Comparison of ENCODE assay signal across 8 cellular contexts in genomic region chr5:172004824-172005237, GRCh38. TPM values are rescaled to one million over a fixed set of nuclear protein-coding genes. Genes with fewer than 3 reads are reported as not detected.
DNase-seq lines count a peak whose midpoint lies in the region; ATAC-seq and TF ChIP-seq lines count a peak whose summit lies in the region.

No MANE protein-coding gene starts in this region.

- H3K27ac ChIP-seq in ACC112 (ENCODE audit: low read depth, low read length): peak overlapping the region; percentile 82
- H3K27ac ChIP-seq in HL-60 (replicated peaks): peak overlapping the region; percentile 99
- H3K27ac ChIP-seq in right cardiac atrium (ENCODE audit: low read length): peak overlapping the region; percentile 96

- no peak overlapping the region for H2AFZ ChIP-seq in ACC112 (ENCODE audit: low read length, unreplicated experiment)

- ATAC-seq in right cardiac atrium (no peak), GM18511 (IDR thresholded peaks at IDR 0.05; ENCODE audit: unreplicated experiment) (no peak)
- ATAC-seq in stimulated activated effector memory CD8-positive, alpha-beta T cell treated with anti-CD3 and anti-CD28 coated beads, Interleukin-12 subunit alpha, Interleukin-12 subunit beta, amount 100 ng/mL, for 72 hours: no peak

- intact Hi-C loops in right cardiac atrium (cut with DNase I): loop anchor here in 3 of 4 donors (10.0 kb wide), 2 partner anchors 80 to 90 kb away; no protein-coding TSS in a partner anchor

- H3K36me3 Mint-ChIP-seq in activated T-cell treated with anti-CD3 and anti-CD28 coated beads, Interleukin-2, amount 50 U/mL, for 24 hours (ENCODE audit: low read depth): peaks cover 51% of the 10 kb centered on the region
- H3K36me3 Mint-ChIP-seq in stimulated activated effector memory CD8-positive, alpha-beta T cell treated with anti-CD3 and anti-CD28 coated beads, Interleukin-12 subunit alpha, Interleukin-12 subunit beta, amount 100 ng/mL, for 72 hours: peaks cover 33% of the 10 kb centered on the region

- peak overlapping the region; percentile 92 for H3K4me3 Mint-ChIP-seq in activated T-cell treated with anti-CD3 and anti-CD28 coated beads, Interleukin-2, amount 50 U/mL, for 24 hours
- H3K4me3 Mint-ChIP-seq in stimulated activated effector memory CD8-positive, alpha-beta T cell treated with anti-CD3 and anti-CD28 coated beads, Interleukin-12 subunit alpha, Interleukin-12 subunit beta, amount 100 ng/mL, for 72 hours: peak overlapping the region; percentile 95

- no peak for TF ChIP-seq CTCF in HL-60 (IDR thresholded peaks at IDR 0.05; ENCODE audit: insufficient read depth, low read length)

- H3K4me3 ChIP-seq in ACC112 (ENCODE audit: low read depth, low read length) (peak overlapping the region; percentile 90), HL-60 (replicated peaks; ENCODE audit: insufficient read depth, low read length) (peak overlapping the region; percentile 95), right cardiac atrium (ENCODE audit: low read length) (peak overlapping the region; percentile 67)

- no peaks in the 10 kb centered on the region for H3K9me3 Mint-ChIP-seq in activated T-cell treated with anti-CD3 and anti-CD28 coated beads, Interleukin-2, amount 50 U/mL, for 24 hours
- no peaks in the 10 kb centered on the region for H3K9me3 Mint-ChIP-seq in stimulated activated effector memory CD8-positive, alpha-beta T cell treated with anti-CD3 and anti-CD28 coated beads, Interleukin-12 subunit alpha, Interleukin-12 subunit beta, amount 100 ng/mL, for 72 hours

- H3K27me3 ChIP-seq in ACC112 (ENCODE audit: insufficient read depth, low read length) (no peaks in the 10 kb centered on the region), HL-60 (ENCODE audit: insufficient read depth, poor library complexity, severe bottlenecking) (no peaks in the 10 kb centered on the region), right cardiac atrium (ENCODE audit: control insufficient read depth, insufficient read depth) (no peaks in the 10 kb centered on the region)

- H3K79me2 ChIP-seq in ACC112 (ENCODE audit: control insufficient read depth, insufficient read depth, low read length, unreplicated experiment): peaks cover 67% of the 10 kb centered on the region

- peak overlapping the region; percentile 94 for H3K27ac Mint-ChIP-seq in activated T-cell treated with anti-CD3 and anti-CD28 coated beads, Interleukin-2, amount 50 U/mL, for 24 hours
- peak overlapping the region; percentile 98 for H3K27ac Mint-ChIP-seq in stimulated activated effector memory CD8-positive, alpha-beta T cell treated with anti-CD3 and anti-CD28 coated beads, Interleukin-12 subunit alpha, Interleukin-12 subunit beta, amount 100 ng/mL, for 72 hours

- H3K4me1 Mint-ChIP-seq in activated T-cell treated with anti-CD3 and anti-CD28 coated beads, Interleukin-2, amount 50 U/mL, for 24 hours (ENCODE audit: low read depth): peaks cover 72% of the 10 kb centered on the region
- H3K4me1 Mint-ChIP-seq in stimulated activated effector memory CD8-positive, alpha-beta T cell treated with anti-CD3 and anti-CD28 coated beads, Interleukin-12 subunit alpha, Interleukin-12 subunit beta, amount 100 ng/mL, for 72 hours: peaks cover 70% of the 10 kb centered on the region

- H3K36me3 ChIP-seq in ACC112 (ENCODE audit: insufficient read depth, low read length): no peaks in the 10 kb centered on the region

- H3K4me1 ChIP-seq in ACC112 (ENCODE audit: control insufficient read depth, insufficient read depth, low read length, unreplicated experiment) (peaks cover 49% of the 10 kb centered on the region), right cardiac atrium (ENCODE audit: control insufficient read depth, insufficient read depth, low read length) (peaks cover 3% of the 10 kb centered on the region)

- H3K27me3 Mint-ChIP-seq in activated T-cell treated with anti-CD3 and anti-CD28 coated beads, Interleukin-2, amount 50 U/mL, for 24 hours: no peaks in the 10 kb centered on the region

- DNase-seq in HL-60 (ENCODE audit: low read depth in 1 of 2, low spot score in 1 of 2) (peak; percentile 18 to 41), right cardiac atrium (no peak), NCI-H226 (no peak), NCI-H524 (lab: John Stamatoyannopoulos, UW) (no peak)
- no peak for DNase-seq in activated T-cell treated with anti-CD3 and anti-CD28 coated beads, Interleukin-2, amount 50 U/mL, for 24 hours
- DNase-seq in stimulated activated effector memory CD8-positive, alpha-beta T cell treated with anti-CD3 and anti-CD28 coated beads, Interleukin-12 subunit alpha, Interleukin-12 subunit beta, amount 100 ng/mL, for 72 hours (ENCODE audit: low spot score in 2 of 2): no peak

- 26% methylated on average over 3 of the region's 3 CpGs for WGBS in right cardiac atrium

- H3K9me3 ChIP-seq in right cardiac atrium (ENCODE audit: control insufficient read depth, low read length): no peaks in the 10 kb centered on the region

RNA-seq across cellular contexts. Expression of gene FBXW11, which starts 1.6 kb away (rescaled TPM):
- total RNA-seq in right cardiac atrium: 10 to 100 TPM; 62.3 to 70.7 (median 67.3) TPM
- polyA plus RNA-seq in right cardiac atrium: 15.8 TPM

Comparison
In these comparisons a context has a peak if more than half of its experiments do, and no peak if none do; other contexts are left out.
1. DNase-seq: peak in HL-60 (2 of 2); none in activated T-cell treated with anti-CD3 and anti-CD28 coated beads, Interleukin-2, amount 50 U/mL, for 24 hours (single experiment), right cardiac atrium (0 of 3), stimulated activated effector memory CD8-positive, alpha-beta T cell treated with anti-CD3 and anti-CD28 coated beads, Interleukin-12 subunit alpha, Interleukin-12 subunit beta, amount 100 ng/mL, for 72 hours (0 of 2), NCI-H226 (single experiment) and NCI-H524 (0 of 2).
2. Peak in every context shown above with its lines, with median percentiles within 50 percentile points of each other: H3K27ac ChIP-seq and H3K4me3 ChIP-seq.